In the genomic region with DNA sequence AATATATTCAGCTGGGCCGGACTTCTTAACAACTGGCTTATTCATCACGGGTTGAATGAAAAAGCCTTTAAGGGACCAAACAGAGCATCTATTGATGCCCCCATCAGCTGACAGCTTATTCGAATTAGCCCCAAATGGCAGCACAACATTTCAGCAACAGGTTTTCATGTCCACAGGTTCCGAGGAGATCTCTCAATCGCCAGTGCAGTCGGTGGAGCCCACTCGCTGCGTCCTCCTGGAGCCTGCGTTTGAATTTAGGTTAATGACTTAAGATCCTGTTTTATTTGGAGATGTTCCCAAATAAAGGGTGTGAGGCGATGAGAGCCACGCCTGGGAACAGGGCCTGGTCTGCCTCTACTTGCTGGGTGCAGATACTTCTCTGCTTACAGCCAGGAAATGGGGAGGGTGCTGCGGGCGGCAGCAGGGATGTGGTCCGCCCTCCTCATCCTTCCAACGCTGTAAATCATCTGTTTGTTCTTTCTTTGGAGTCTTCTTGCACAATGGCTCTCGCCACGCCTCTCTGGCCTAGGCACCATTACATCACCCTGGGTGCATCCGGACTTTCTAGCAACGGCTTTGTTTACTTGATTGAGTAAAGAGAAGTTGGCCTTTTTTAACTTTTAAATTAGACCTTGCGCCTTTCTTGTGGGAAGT, we compare ENCODE assay signal across 8 cellular contexts. TPM values are rescaled to one million over a fixed set of nuclear protein-coding genes. Genes with fewer than 3 reads are reported as not detected.
A peak's percentile ranks its signal among the peaks of the same experiment; 100 is the strongest.
DNase-seq lines count a peak whose midpoint lies in the region; ATAC-seq and TF ChIP-seq lines count a peak whose summit lies in the region.

No MANE protein-coding gene starts in this region.

- no peaks in the 10 kb centered on the region for H3K9me3 Mint-ChIP-seq in activated T-helper 1 cell treated with anti-CD3 and anti-CD28 coated beads, Interleukin-12 subunit alpha, Interleukin-12 subunit beta, Interleukin-2, Interleukin-4 antibody, amounts not matched to agents 30 ng/mL and 10 ng/mL and 1 ng/mL, durations not matched to agents 14 hours and 24 hours and 36 hours
- no peaks in the 10 kb centered on the region for H3K9me3 Mint-ChIP-seq in nephron progenitor cell
- H3K9me3 Mint-ChIP-seq in stimulated activated naive CD8-positive, alpha-beta T cell treated with anti-CD3 and anti-CD28 coated beads, Interleukin-15, Interleukin-2, amounts not matched to agents 100 ng/mL and 50 ng/mL, for 24 hours = no peaks in the 10 kb centered on the region

- TF ChIP-seq POLR2A in GM18505 (IDR thresholded peaks at IDR 0.05; ENCODE audit: borderline replicate concordance, extremely low read depth, insufficient read depth, insufficient read length) = no peak

- peak overlapping the region; percentile 75 for H3K4me3 Mint-ChIP-seq in activated T-helper 1 cell treated with anti-CD3 and anti-CD28 coated beads, Interleukin-12 subunit alpha, Interleukin-12 subunit beta, Interleukin-2, Interleukin-4 antibody, amounts not matched to agents 30 ng/mL and 10 ng/mL and 1 ng/mL, durations not matched to agents 14 hours and 24 hours and 36 hours
- no peak overlapping the region for H3K4me3 Mint-ChIP-seq in nephron progenitor cell
- peak overlapping the region; percentile 64 for H3K4me3 Mint-ChIP-seq in stimulated activated naive CD8-positive, alpha-beta T cell treated with anti-CD3 and anti-CD28 coated beads, Interleukin-15, Interleukin-2, amounts not matched to agents 100 ng/mL and 50 ng/mL, for 24 hours

- intact Hi-C loops in activated T-helper 1 cell treated with anti-CD3 and anti-CD28 coated beads, Interleukin-12 subunit alpha, Interleukin-12 subunit beta, Interleukin-2, Interleukin-4 antibody, amounts not matched to agents 30 ng/mL and 10 ng/mL and 1 ng/mL, durations not matched to agents 14 hours and 24 hours and 36 hours (cut with micrococcal nuclease) = loop anchor here (1.0 kb wide), 2 partner anchors 22 to 29 kb away; a partner anchor contains a TSS

- peak overlapping the region; percentile 97 for H3K27ac Mint-ChIP-seq in activated T-helper 1 cell treated with anti-CD3 and anti-CD28 coated beads, Interleukin-12 subunit alpha, Interleukin-12 subunit beta, Interleukin-2, Interleukin-4 antibody, amounts not matched to agents 30 ng/mL and 10 ng/mL and 1 ng/mL, durations not matched to agents 14 hours and 24 hours and 36 hours
- peak overlapping the region; percentile 91 for H3K27ac Mint-ChIP-seq in nephron progenitor cell
- H3K27ac Mint-ChIP-seq in stimulated activated naive CD8-positive, alpha-beta T cell treated with anti-CD3 and anti-CD28 coated beads, Interleukin-15, Interleukin-2, amounts not matched to agents 100 ng/mL and 50 ng/mL, for 24 hours = peak overlapping the region; percentile 91

- peaks cover 37% of the 10 kb centered on the region for H3K36me3 Mint-ChIP-seq in activated T-helper 1 cell treated with anti-CD3 and anti-CD28 coated beads, Interleukin-12 subunit alpha, Interleukin-12 subunit beta, Interleukin-2, Interleukin-4 antibody, amounts not matched to agents 30 ng/mL and 10 ng/mL and 1 ng/mL, durations not matched to agents 14 hours and 24 hours and 36 hours (ENCODE audit: low read depth)
- H3K36me3 Mint-ChIP-seq in nephron progenitor cell (ENCODE audit: low read depth) = peaks cover 31% of the 10 kb centered on the region
- H3K36me3 Mint-ChIP-seq in stimulated activated naive CD8-positive, alpha-beta T cell treated with anti-CD3 and anti-CD28 coated beads, Interleukin-15, Interleukin-2, amounts not matched to agents 100 ng/mL and 50 ng/mL, for 24 hours (ENCODE audit: low read depth) = peaks cover 63% of the 10 kb centered on the region

- no peaks in the 10 kb centered on the region for H3K27me3 Mint-ChIP-seq in activated T-helper 1 cell treated with anti-CD3 and anti-CD28 coated beads, Interleukin-12 subunit alpha, Interleukin-12 subunit beta, Interleukin-2, Interleukin-4 antibody, amounts not matched to agents 30 ng/mL and 10 ng/mL and 1 ng/mL, durations not matched to agents 14 hours and 24 hours and 36 hours (ENCODE audit: insufficient read depth)
- no peaks in the 10 kb centered on the region for H3K27me3 Mint-ChIP-seq in nephron progenitor cell (ENCODE audit: low read depth, poor library complexity)
- H3K27me3 Mint-ChIP-seq in stimulated activated naive CD8-positive, alpha-beta T cell treated with anti-CD3 and anti-CD28 coated beads, Interleukin-15, Interleukin-2, amounts not matched to agents 100 ng/mL and 50 ng/mL, for 24 hours = no peaks in the 10 kb centered on the region

- DNase-seq in EH (ENCODE audit: low read depth) (peak; percentile 99), NOMO-1 treated with DMSO at 0.1 percent for 48 hours (lab: John Stamatoyannopoulos, UW; ENCODE audit: unreplicated experiment) (peak; percentile 99), fibroblast of pulmonary artery (ENCODE audit: low read depth) (peak; percentile 98), nephron progenitor cell (no peak)
- peak; percentile 84 for DNase-seq in activated T-helper 1 cell treated with anti-CD3 and anti-CD28 coated beads, Interleukin-12 subunit alpha, Interleukin-12 subunit beta, Interleukin-2, Interleukin-4 antibody, amounts not matched to agents 30 ng/mL and 10 ng/mL and 1 ng/mL, durations not matched to agents 14 hours and 24 hours and 36 hours (ENCODE audit: low spot score)

- ATAC-seq in HG03025 (IDR thresholded peaks at IDR 0.05; ENCODE audit: low FRiP score, unreplicated experiment) = no peak
- ATAC-seq in GM18505 (IDR thresholded peaks at IDR 0.05; ENCODE audit: unreplicated experiment) = no peak

- peaks cover 57% of the 10 kb centered on the region for H3K4me1 Mint-ChIP-seq in activated T-helper 1 cell treated with anti-CD3 and anti-CD28 coated beads, Interleukin-12 subunit alpha, Interleukin-12 subunit beta, Interleukin-2, Interleukin-4 antibody, amounts not matched to agents 30 ng/mL and 10 ng/mL and 1 ng/mL, durations not matched to agents 14 hours and 24 hours and 36 hours (ENCODE audit: low read depth)
- peaks cover 34% of the 10 kb centered on the region for H3K4me1 Mint-ChIP-seq in nephron progenitor cell
- H3K4me1 Mint-ChIP-seq in stimulated activated naive CD8-positive, alpha-beta T cell treated with anti-CD3 and anti-CD28 coated beads, Interleukin-15, Interleukin-2, amounts not matched to agents 100 ng/mL and 50 ng/mL, for 24 hours (ENCODE audit: low read depth) = peaks cover 31% of the 10 kb centered on the region

- TF ChIP-seq CTCF in fibroblast of pulmonary artery (IDR thresholded peaks at IDR 0.05; ENCODE audit: low read length, missing control alignments) (no peak), nephron progenitor cell (IDR thresholded peaks at IDR 0.05) (no peak)

- H3K4me3 ChIP-seq in fibroblast of pulmonary artery (replicated peaks; ENCODE audit: low read depth, low read length) = no peak overlapping the region

RNA-seq across cellular contexts. Expression of a gene that starts 22.6 kb away (rescaled TPM):
- total RNA-seq in activated T-helper 1 cell treated with anti-CD3 and anti-CD28 coated beads, Interleukin-12 subunit alpha, Interleukin-12 subunit beta, Interleukin-2, Interleukin-4 antibody, amounts not matched to agents 30 ng/mL and 10 ng/mL and 1 ng/mL, durations not matched to agents 14 hours and 24 hours and 36 hours = 87.4 and 91.8 TPM in 2 replicates

RNA-seq across cellular contexts. Expression of a gene that starts 29.7 kb away (rescaled TPM):
- 58.8 and 58.9 TPM in 2 replicates for total RNA-seq in activated T-helper 1 cell treated with anti-CD3 and anti-CD28 coated beads, Interleukin-12 subunit alpha, Interleukin-12 subunit beta, Interleukin-2, Interleukin-4 antibody, amounts not matched to agents 30 ng/mL and 10 ng/mL and 1 ng/mL, durations not matched to agents 14 hours and 24 hours and 36 hours
